In the genomic region with DNA sequence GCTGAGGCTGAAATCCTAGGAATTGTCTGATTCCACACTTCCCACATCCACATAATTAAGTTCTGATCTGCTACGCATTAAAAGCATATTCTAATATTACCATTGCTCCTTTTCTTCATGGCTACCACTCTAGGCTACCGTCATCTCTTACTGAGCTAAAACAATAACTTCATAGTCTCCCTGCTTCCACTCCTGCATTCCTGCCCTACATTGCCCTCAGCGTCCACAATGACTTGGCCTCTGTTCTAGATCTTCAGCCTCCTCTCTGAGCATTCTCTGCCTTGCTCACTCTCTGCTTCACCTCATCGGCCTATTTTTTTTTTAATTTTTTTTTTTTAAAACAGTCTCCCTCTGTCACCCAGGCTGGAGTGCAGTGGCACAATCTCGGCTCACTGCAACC, we compare ENCODE assay signal across 23 cellular contexts. TPM values are rescaled to one million over a fixed set of nuclear protein-coding genes. Genes with fewer than 3 reads are reported as not detected.
DNase-seq lines count a peak whose midpoint lies in the region; ATAC-seq, FAIRE-seq and TF ChIP-seq lines count a peak whose summit lies in the region.
"Had no signal": no experiment of that assay in that cellular context is flagged by ENCODE, and none has a peak within 500 bp of the region (broad histone marks: within the 10 kb centered on the region; RNA-seq: fewer than 3 reads in every experiment).

No MANE protein-coding gene starts in this region.

- H4K20me1 ChIP-seq in mammary epithelial cell (ENCODE audit: insufficient read depth, low read length) (no peaks in the 10 kb centered on the region), K562 (replicated peaks; ENCODE audit: control insufficient read depth, insufficient read depth, low read length) (no peaks in the 10 kb centered on the region)
- H4K20me1 ChIP-seq: BLaER1 treated with 17β-estradiol and CSF1 and Interleukin-3, amounts not matched to agents 10 nM and 100 nM had no signal

- no peaks in the 10 kb centered on the region for H3K9me3 Mint-ChIP-seq in endothelial cell (ENCODE audit: unreplicated experiment)

- CTCF ChIA-PET in mammary epithelial cell (lab: Charles Lee; ENCODE audit: low non-redundant PET), result no interaction called here
- CTCF ChIA-PET in K562 (lab: Yijun Ruan, JAX; ENCODE audit: low intra/inter-chr PET ratio), result no interaction called here

- ATAC-seq in K562, result no peak
- ATAC-seq in GM19467 (IDR thresholded peaks at IDR 0.05; ENCODE audit: unreplicated experiment), result no peak
- ATAC-seq: A549; CD8-positive, alpha-beta T cell had no signal

- no peak overlapping the region for H3K27ac Mint-ChIP-seq in endothelial cell (ENCODE audit: unreplicated experiment)
- H3K27ac Mint-ChIP-seq: B cell; CD4-positive, alpha-beta T cell; CD8-positive, alpha-beta T cell had no signal

- dilution Hi-C loops in mammary epithelial cell (cut with HindIII; ENCODE audit: low sequenced_read_pairs), result no loop called here

- H3K27me3 Mint-ChIP-seq in endothelial cell (ENCODE audit: unreplicated experiment), result no peaks in the 10 kb centered on the region
- H3K27me3 Mint-ChIP-seq: B cell; CD4-positive, alpha-beta T cell had no signal

- H3K4me3 Mint-ChIP-seq in endothelial cell (ENCODE audit: unreplicated experiment), result no peak overlapping the region
- H3K4me3 Mint-ChIP-seq: B cell; CD4-positive, alpha-beta T cell; CD8-positive, alpha-beta T cell had no signal

- H3K9me1 ChIP-seq in K562 (ENCODE audit: control insufficient read depth, insufficient read depth, low read length), result no peaks in the 10 kb centered on the region

- no peaks in the 10 kb centered on the region for H3K9me3 ChIP-seq in mammary epithelial cell (replicated peaks; ENCODE audit: insufficient read depth, low read length)
- H3K9me3 ChIP-seq in breast epithelium, result no peaks in the 10 kb centered on the region
- no peaks in the 10 kb centered on the region for H3K9me3 ChIP-seq in K562 (replicated peaks; ENCODE audit: control insufficient read depth, insufficient read depth, low read depth, low read length)
- no peaks in the 10 kb centered on the region for H3K9me3 ChIP-seq in testis
- H3K9me3 ChIP-seq: A549; BLaER1 treated with 17β-estradiol and CSF1 and Interleukin-3, amounts not matched to agents 10 nM and 100 nM; Caco-2 had no signal

- 13% methylated on average over 4 of the region's 5 CpGs for WGBS in mammary epithelial cell (ENCODE audit: low coverage, missing lambda C conversion rate)
- 50% methylated on average over 5 of the region's 5 CpGs for WGBS in K562 (ENCODE audit: insufficient coverage, low coverage, missing lambda C conversion rate)
- WGBS in testis, 2 donors, result 83 to 87% methylated on average over 5 of the region's 5 CpGs

- no peak overlapping the region for H3K4me2 ChIP-seq in mammary epithelial cell (ENCODE audit: insufficient read depth, low read depth, low read length)
- H3K4me2 ChIP-seq in K562 (ENCODE audit: insufficient read depth, low read length), result no peak overlapping the region
- H3K4me2 ChIP-seq: A549; BLaER1 treated with 17β-estradiol and CSF1 and Interleukin-3, amounts not matched to agents 10 nM and 100 nM had no signal

- H3K36me3 Mint-ChIP-seq in endothelial cell (ENCODE audit: low read depth, unreplicated experiment), result no peaks in the 10 kb centered on the region
- H3K36me3 Mint-ChIP-seq: CD8-positive, alpha-beta T cell had no signal

- no peak for TF ChIP-seq RAD21 in K562 (CRISPR knock-in tag; conservative IDR thresholded peaks at IDR 0.05 in 1 of 2, IDR thresholded peaks at IDR 0.05 in 1 of 2)

- intact Hi-C loops in mammary epithelial cell (cut with micrococcal nuclease), result no loop called here
- intact Hi-C loops in breast epithelium (cut with DNase I; ENCODE audit: low total_unique reads), result loop anchor here (10.0 kb wide), 1 partner anchor 998 kb away; no protein-coding TSS in a partner anchor
- intact Hi-C loops in K562 (cut with micrococcal nuclease), result no loop called here
- intact Hi-C loops in testis (cut with DNase I; ENCODE audit: low total_unique reads), result no loop called here

- no peaks in the 10 kb centered on the region for H3K27me3 ChIP-seq in mammary epithelial cell (ENCODE audit: insufficient read depth, low read length)
- H3K27me3 ChIP-seq in breast epithelium, result no peaks in the 10 kb centered on the region
- no peaks in the 10 kb centered on the region for H3K27me3 ChIP-seq in K562 (ENCODE audit: control insufficient read depth in 2 of 2, insufficient read depth in 2 of 2, low read length in 2 of 2)
- no peaks in the 10 kb centered on the region for H3K27me3 ChIP-seq in testis
- H3K27me3 ChIP-seq: BLaER1 treated with 17β-estradiol and CSF1 and Interleukin-3, amounts not matched to agents 10 nM and 100 nM had no signal

- TF ChIP-seq POLR2A in breast epithelium (IDR thresholded peaks at IDR 0.05) (no peak), K562 (conservative IDR thresholded peaks at IDR 0.05) (no peak), testis (IDR thresholded peaks at IDR 0.05) (no peak)

- H3K4me1 Mint-ChIP-seq in endothelial cell (ENCODE audit: unreplicated experiment), result peaks cover 5% of the 10 kb centered on the region

- no peak for TF ChIP-seq EP300 in K562 (IDR thresholded peaks at IDR 0.05; ENCODE audit: low read length)

- FAIRE-seq in K562 (lab: Jason Lieb, UNC), result no peak
- FAIRE-seq: A549, D721Med, G401.6, GM12891, GM19239 had no signal

- H3K36me3 ChIP-seq in mammary epithelial cell (ENCODE audit: insufficient read depth, low read length), result no peaks in the 10 kb centered on the region
- no peaks in the 10 kb centered on the region for H3K36me3 ChIP-seq in breast epithelium
- H3K36me3 ChIP-seq in K562 (ENCODE audit: control insufficient read depth, insufficient read depth, low read length), result no peaks in the 10 kb centered on the region
- no peaks in the 10 kb centered on the region for H3K36me3 ChIP-seq in testis (ENCODE audit: low read depth, missing control alignments)
- H3K36me3 ChIP-seq: BLaER1 treated with 17β-estradiol and CSF1 and Interleukin-3, amounts not matched to agents 10 nM and 100 nM had no signal

- H3K4me3 ChIP-seq in mammary epithelial cell (replicated peaks in 1 of 3; ENCODE audit: insufficient read depth in 1 of 3, low read depth in 2 of 3, low read length in 3 of 3) (no peak overlapping the region), breast epithelium (no peak overlapping the region), K562 (no peak overlapping the region), testis (no peak overlapping the region)
- H3K4me3 ChIP-seq: A549; BLaER1 treated with 17β-estradiol and CSF1 and Interleukin-3, amounts not matched to agents 10 nM and 100 nM had no signal

- H3K4me1 ChIP-seq in mammary epithelial cell (ENCODE audit: insufficient read depth, low read length) (peaks cover 4% of the 10 kb centered on the region), breast epithelium (no peaks in the 10 kb centered on the region), K562 (replicated peaks in 1 of 2; ENCODE audit: control insufficient read depth in 2 of 2, insufficient read depth in 2 of 2, low read length in 2 of 2) (peaks cover 6% of the 10 kb centered on the region in 2 experiments; a peak in 3 of 5 replicates), testis (no peaks in the 10 kb centered on the region)
- H3K4me1 ChIP-seq: A549 had no signal

- BruUV-seq in mammary epithelial cell (replicated peaks; lab: Mats Ljungman, UMichigan) (no TSS peak), K562 (replicated peaks; lab: Mats Ljungman, UMichigan) (no TSS peak)

- H3K27ac ChIP-seq in mammary epithelial cell (ENCODE audit: insufficient read depth, low read depth, low read length) (no peak overlapping the region), breast epithelium (no peak overlapping the region), K562 (ENCODE audit: extremely low read depth, low read depth, low read length) (no peak overlapping the region), testis (no peak overlapping the region)
- H3K27ac ChIP-seq: 22Rv1; A549; BLaER1 treated with 17β-estradiol and CSF1 and Interleukin-3, amounts not matched to agents 10 nM and 100 nM; C4-2B had no signal

- H3K9ac ChIP-seq in mammary epithelial cell (ENCODE audit: insufficient read depth, low read length) (no peak overlapping the region), K562 (ENCODE audit: insufficient read depth in 1 of 2, low read depth in 2 of 2, low read length in 2 of 2) (no peak overlapping the region)
- H3K9ac ChIP-seq: BLaER1 treated with 17β-estradiol and CSF1 and Interleukin-3, amounts not matched to agents 10 nM and 100 nM had no signal

- H3K79me2 ChIP-seq in mammary epithelial cell (ENCODE audit: insufficient read depth, low read length) (no peaks in the 10 kb centered on the region), K562 (ENCODE audit: control insufficient read depth, insufficient read depth, low read length) (no peaks in the 10 kb centered on the region)

- DNase-seq in mammary epithelial cell, result no peak
- no peak for DNase-seq in breast epithelium (ENCODE audit: low spot score in 2 of 2)
- peak; percentile 73 for DNase-seq in COLO829 (ENCODE audit: low spot score)
- no peak for DNase-seq in K562 (ENCODE audit: extremely low read depth in 1 of 4, low spot score in 3 of 4)
- DNase-seq in testis, result peak; percentile 35
- DNase-seq in endothelial cell (ENCODE audit: low spot score), result no peak
- DNase-seq: AML-193; Caco-2; Calu3; CD4-positive, alpha-beta T cell; CD8-positive, alpha-beta T cell; DMS79 treated with DMSO at 0.1 percent for 48 hours; GF-D8 had no signal

- POLR2A ChIA-PET in K562 (lab: Yijun Ruan, JAX), result interaction anchor here (0.9 to 15.2 kb wide), 3 partner anchors 9 to 16 kb away, joined by 3 to 118 read pairs (median 6); a partner anchor contains a TSS

- in situ Hi-C loops in mammary epithelial cell (cut with MboI; ENCODE audit: low sequenced_read_pairs in 2 of 2) (no loop called here), K562 (cut with MboI) (no loop called here)

- no peak for TF ChIP-seq CTCF in mammary epithelial cell (conservative IDR thresholded peaks at IDR 0.05 in 1 of 2, IDR thresholded peaks at IDR 0.05 in 1 of 2; ENCODE audit: extremely low read depth in 1 of 2, insufficient read depth in 1 of 2, low read depth in 1 of 2, low read length in 2 of 2)
- no peak for TF ChIP-seq CTCF in breast epithelium (IDR thresholded peaks at IDR 0.05)
- no peak for TF ChIP-seq CTCF in K562 (IDR thresholded peaks at IDR 0.05 in 2 of 3, conservative IDR thresholded peaks at IDR 0.05 in 1 of 3; ENCODE audit: insufficient read depth in 2 of 3, low read depth in 1 of 3, low read length in 3 of 3)
- no peak for TF ChIP-seq CTCF in testis (IDR thresholded peaks at IDR 0.05)
- TF ChIP-seq CTCF in endothelial cell (IDR thresholded peaks at IDR 0.05; ENCODE audit: unreplicated experiment), result no peak

- H2AFZ ChIP-seq in mammary epithelial cell (ENCODE audit: low read depth, low read length), result peak overlapping the region; percentile 11
- peak overlapping the region; percentile 17; the same call in 1 of the 2 replicates for H2AFZ ChIP-seq in K562 (ENCODE audit: low read depth, low read length)

RNA-seq across cellular contexts. Expression of a gene that starts 15.8 kb away (rescaled TPM):
- total RNA-seq in mammary epithelial cell, result 10 to 100 TPM; 15.8 to 60.1 TPM
- 8.2 TPM for polyA plus RNA-seq in mammary epithelial cell
- 24.4 TPM for polyA minus RNA-seq in mammary epithelial cell
- 10 to 100 TPM; 34.1 to 45.7 (median 40.6) TPM for total RNA-seq in breast epithelium
- total RNA-seq in K562 (2011; cell fraction: chromatin; rRNA removed; ENCODE audit: low replicate concordance), result 28.8 and 103 TPM in 2 replicates
- 12.8 and 19.3 TPM in 2 replicates for total RNA-seq in K562 (2011; cell fraction: nucleolus; rRNA removed)
- 38.3 and 67.9 TPM in 2 replicates for total RNA-seq in K562 (2011; cell fraction: nucleoplasm; rRNA removed)
- 20.2 and 25.8 TPM in 2 replicates for total RNA-seq in K562 (2014; rRNA removed)
- 41.6 and 46.6 TPM in 2 replicates for total RNA-seq in K562 (2014; rRNA removed; fragmentation: Illumina TruSeq; extraction: Trizol)
- 33.4 and 36.6 TPM in 2 replicates for total RNA-seq in K562 (2015; rRNA removed; fragmentation: Illumina TruSeq; extraction: Trizol)
- 87.9 and 101 TPM in 2 replicates for total RNA-seq in K562 (2021)
- 23.8 and 34.4 TPM in 2 replicates for polyA plus RNA-seq in K562 (2011; rRNA removed)
- 5.8 and 9.7 TPM in 2 replicates for polyA plus RNA-seq in K562 (2011; cell fraction: cytosol; rRNA removed)
- 15.1 and 18.2 TPM in 2 replicates for polyA plus RNA-seq in K562 (2011; cell fraction: nucleus; rRNA removed)
- polyA plus RNA-seq in K562 (2012), result 36.3 and 37.3 TPM in 2 replicates
- polyA plus RNA-seq in K562 (2014; fragmentation: Illumina TruSeq; extraction: Trizol), result 53.4 and 63.2 TPM in 2 replicates
- polyA plus RNA-seq in K562 (2014; fragmentation: Nextera tagmentation; extraction: Ambion mirVana), result 10 to 100 TPM; 40.5 to 92.0 TPM
- polyA plus RNA-seq in K562 (2014; rRNA removed), result 19.3 and 22.6 TPM in 2 replicates
- polyA minus RNA-seq in K562 (2011; rRNA and poly(A)+ RNA removed), result 79.3 and 89.8 TPM in 2 replicates
- polyA minus RNA-seq in K562 (2011; cell fraction: cytosol; rRNA and poly(A)+ RNA removed), result 42.7 and 49.5 TPM in 2 replicates
- 21.5 and 39.5 TPM in 2 replicates for polyA minus RNA-seq in K562 (2011; cell fraction: nucleus; rRNA and poly(A)+ RNA removed)
- total RNA-seq in testis, result 100 to 1,000 TPM; 110 to 112 TPM
- polyA plus RNA-seq in testis (ENCODE audit: insufficient read depth, low read depth, low replicate concordance), result 36.8 TPM
- 61.1 TPM for total RNA-seq in endothelial cell (ENCODE audit: unreplicated experiment)

Comparison
In these comparisons a context has a peak if more than half of its experiments do, and no peak if none do; other contexts are left out.
1. DNase-seq: peak in COLO829 (single experiment) and testis (single experiment); none in mammary epithelial cell (single experiment), breast epithelium (0 of 2), K562 (0 of 4) and endothelial cell (single experiment).